19 cellular contexts compared by ENCODE assay signal in the genomic region with DNA sequence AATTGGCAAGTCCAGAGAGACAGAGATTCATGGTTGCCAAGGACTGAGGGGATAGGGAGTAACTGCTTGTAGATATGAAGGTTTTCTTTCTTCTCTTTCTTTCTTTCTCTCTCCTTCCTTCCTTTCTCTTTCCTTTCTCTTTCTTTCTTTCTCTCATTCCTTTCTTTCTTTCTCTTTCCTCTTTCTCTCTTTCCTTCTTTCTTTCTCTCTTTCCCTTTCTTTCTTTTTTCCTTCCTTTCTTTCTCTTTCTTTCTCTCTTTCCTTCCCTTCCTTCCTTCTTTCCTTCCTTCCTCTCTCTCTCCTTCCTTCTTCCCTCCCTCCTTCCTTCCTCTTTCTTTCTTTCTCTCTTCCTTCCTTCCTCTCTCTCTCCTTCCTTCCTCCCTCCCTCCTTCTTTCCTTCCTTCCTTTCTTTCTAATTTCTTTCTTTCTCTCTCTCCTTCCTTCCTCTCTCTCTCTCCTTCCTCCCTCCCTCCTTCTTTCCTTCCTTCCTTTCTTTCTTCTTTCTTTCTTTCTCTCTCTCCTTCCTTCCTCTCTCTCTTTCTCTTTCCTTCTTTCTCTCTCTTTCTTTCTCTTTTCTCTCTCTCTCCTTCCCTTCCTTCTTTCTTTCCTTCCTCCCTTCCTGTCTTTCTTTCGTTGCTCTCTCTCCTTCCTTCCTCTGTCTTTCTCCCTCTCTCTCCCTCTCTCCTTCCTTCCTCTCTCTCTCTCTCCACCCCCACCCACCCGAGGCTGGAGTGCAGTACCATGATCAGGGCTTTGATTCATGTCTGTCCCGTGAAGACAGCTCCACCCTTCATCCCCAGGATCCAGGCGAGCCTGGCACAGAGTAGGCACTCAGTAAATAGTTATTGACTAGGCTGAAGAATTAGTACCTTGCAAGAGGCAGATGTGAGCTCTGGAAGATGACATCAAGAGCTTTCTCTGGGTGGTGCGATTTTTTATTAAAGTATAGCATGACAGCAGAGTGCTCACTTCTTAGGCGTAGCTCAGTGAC. TPM values are rescaled to one million over a fixed set of nuclear protein-coding genes. Genes with fewer than 3 reads are reported as not detected.
"Had no signal": no experiment of that assay in that cellular context is flagged by ENCODE, and none has a peak within 500 bp of the region (broad histone marks: within the 10 kb centered on the region; RNA-seq: fewer than 3 reads in every experiment).

No MANE protein-coding gene starts in this region.

- H3K4me3 Mint-ChIP-seq: activated naive CD4-positive, alpha-beta T cell treated with anti-CD3 and anti-CD28 coated beads, Interleukin-2, amount 50 U/mL, for 24 hours; stimulated activated naive B cell treated with anti-CD40 and anti-IgM and Interleukin-4, amounts not matched to agents 10 μg/mL and 1 μg/mL and 100 μg/mL, for 72 hours; T-helper 1 cell treated with Interleukin-12 subunit alpha and Interleukin-12 subunit beta and Interleukin-4 antibody, amounts not matched to agents 30 μg/mL and 1 μg/mL, for 36 hours had no signal

- H3K27me3 Mint-ChIP-seq: activated naive CD4-positive, alpha-beta T cell treated with anti-CD3 and anti-CD28 coated beads, Interleukin-2, amount 50 U/mL, for 24 hours; stimulated activated naive B cell treated with anti-CD40 and anti-IgM and Interleukin-4, amounts not matched to agents 10 μg/mL and 1 μg/mL and 100 μg/mL, for 72 hours had no signal

- H3K36me3 Mint-ChIP-seq: activated naive CD4-positive, alpha-beta T cell treated with anti-CD3 and anti-CD28 coated beads, Interleukin-2, amount 50 U/mL, for 24 hours; stimulated activated naive B cell treated with anti-CD40 and anti-IgM and Interleukin-4, amounts not matched to agents 10 μg/mL and 1 μg/mL and 100 μg/mL, for 72 hours had no signal

- H3K4me1 Mint-ChIP-seq: activated naive CD4-positive, alpha-beta T cell treated with anti-CD3 and anti-CD28 coated beads, Interleukin-2, amount 50 U/mL, for 24 hours had no signal

- DNase-seq: activated CD4-positive, alpha-beta T cell treated with anti-CD3 and anti-CD28 coated beads for 48 hours; amniotic stem cell; body of pancreas; central memory CD4-positive, alpha-beta T cell; effector CD4-positive, alpha-beta T cell; heart left ventricle; islet precursor cell; left ventricle myocardium superior; right cardiac atrium; stimulated activated naive B cell treated with anti-CD40 and anti-IgM and Interleukin-4, amounts not matched to agents 10 μg/mL and 1 μg/mL and 100 μg/mL, for 72 hours had no signal

- H3K27ac Mint-ChIP-seq: activated naive CD4-positive, alpha-beta T cell treated with anti-CD3 and anti-CD28 coated beads, Interleukin-2, amount 50 U/mL, for 24 hours; activated T-helper 2 cell treated with anti-CD3 and anti-CD28 coated beads, Interferon-gamma antibody, Interleukin-2, Interleukin-4, amounts not matched to agents 10 μg/mL and 5 μg/mL and 100 μg/mL, durations not matched to agents 14 hours and 24 hours and 36 hours; stimulated activated naive B cell treated with anti-CD40 and anti-IgM and Interleukin-4, amounts not matched to agents 10 μg/mL and 1 μg/mL and 100 μg/mL, for 72 hours; T-helper 1 cell treated with Interleukin-12 subunit alpha and Interleukin-12 subunit beta and Interleukin-4 antibody, amounts not matched to agents 30 μg/mL and 1 μg/mL, for 36 hours had no signal

- H3K9me3 Mint-ChIP-seq: activated T-helper 2 cell treated with anti-CD3 and anti-CD28 coated beads, Interferon-gamma antibody, Interleukin-2, Interleukin-4, amounts not matched to agents 10 μg/mL and 5 μg/mL and 100 μg/mL, durations not matched to agents 14 hours and 24 hours and 36 hours; T-helper 1 cell treated with Interleukin-12 subunit alpha and Interleukin-12 subunit beta and Interleukin-4 antibody, amounts not matched to agents 30 μg/mL and 1 μg/mL, for 36 hours had no signal

RNA-seq across cellular contexts. Expression of gene WDR38, which starts 24.3 kb away (rescaled TPM):
- total RNA-seq: activated CD8-positive, alpha-beta memory T cell treated with anti-CD3 and anti-CD28 coated beads for 36 hours; activated T-helper 2 cell treated with anti-CD3 and anti-CD28 coated beads, Interferon-gamma antibody, Interleukin-2, Interleukin-4, amounts not matched to agents 10 μg/mL and 5 μg/mL and 100 μg/mL, durations not matched to agents 14 hours and 24 hours and 36 hours; frontal cortex; heart left ventricle; left ventricle myocardium superior; posterior vena cava; right cardiac atrium; smooth muscle cell; subcutaneous adipose tissue; vagina had no signal
- polyA plus RNA-seq: smooth muscle cell had no signal

RNA-seq across cellular contexts. Expression of gene OLFML2A, which starts 52.0 kb away (rescaled TPM):
- total RNA-seq: activated T-helper 2 cell treated with anti-CD3 and anti-CD28 coated beads, Interferon-gamma antibody, Interleukin-2, Interleukin-4, amounts not matched to agents 10 μg/mL and 5 μg/mL and 100 μg/mL, durations not matched to agents 14 hours and 24 hours and 36 hours had no signal
